Comparison of ENCODE assay signal across 16 cellular contexts in the genomic region with DNA sequence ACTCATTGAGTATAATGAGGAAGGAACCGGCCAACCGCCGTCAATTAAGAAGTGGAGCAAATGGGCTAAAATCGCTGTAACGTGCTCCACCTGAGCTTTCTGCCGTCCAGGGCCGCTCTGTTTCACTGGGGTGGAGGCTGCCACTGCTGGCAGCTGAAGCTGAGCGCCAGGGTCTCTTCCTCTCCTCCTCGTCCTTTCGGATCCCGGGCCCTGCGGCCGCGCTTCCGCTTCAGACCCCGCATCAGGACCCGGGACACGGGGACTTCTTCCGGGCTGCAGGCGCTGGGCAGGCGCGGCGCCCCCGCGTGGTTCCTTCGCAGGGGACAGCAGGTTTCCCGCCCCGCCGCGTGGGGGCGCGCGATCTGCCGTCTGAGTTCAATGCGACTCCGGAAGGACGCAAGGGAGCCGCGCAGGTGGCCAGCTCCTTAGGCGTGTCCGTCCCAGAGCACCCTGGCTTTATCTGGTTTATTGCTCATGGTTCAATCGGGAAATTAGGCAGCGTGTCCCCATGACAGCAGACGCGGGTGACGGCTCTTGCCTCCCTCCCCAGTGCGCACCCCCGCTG.
A peak's percentile ranks its signal among the peaks of the same experiment; 100 is the strongest.
DNase-seq lines count a peak whose midpoint lies in the region; ATAC-seq and TF ChIP-seq lines count a peak whose summit lies in the region.
"Had no signal": no experiment of that assay in that cellular context is flagged by ENCODE, and none has a peak within 500 bp of the region (broad histone marks: within the 10 kb centered on the region; RNA-seq: fewer than 3 reads in every experiment).

No MANE protein-coding gene starts in this region.

- H3K4me3 Mint-ChIP-seq in endothelial cell (ENCODE audit: unreplicated experiment), result no peak overlapping the region
- H3K4me3 Mint-ChIP-seq: CD4-positive, alpha-beta memory T cell had no signal

- H3K27ac ChIP-seq in heart right ventricle, result no peak overlapping the region
- no peak overlapping the region for H3K27ac ChIP-seq in iPS DF 6.9 (ENCODE audit: low read length)
- no peak overlapping the region for H3K27ac ChIP-seq in upper lobe of right lung
- H3K27ac ChIP-seq: A549, KMS-11 had no signal

- intact Hi-C loops in Right ventricle myocardium superior (cut with DNase I) (no loop called here), heart right ventricle (cut with DNase I) (no loop called here), upper lobe of right lung (cut with DNase I) (no loop called here)

- H3K9me3 ChIP-seq in heart right ventricle (peaks cover 0 to 22% (median 0%) of the 10 kb centered on the region in 11 donors), iPS DF 6.9 (ENCODE audit: control insufficient read depth, insufficient read depth, low read length) (no peaks in the 10 kb centered on the region), upper lobe of right lung (no peaks in the 10 kb centered on the region)
- H3K9me3 ChIP-seq: A549 had no signal

- H3K27me3 ChIP-seq in heart right ventricle (no peaks in the 10 kb centered on the region), iPS DF 6.9 (ENCODE audit: control insufficient read depth, insufficient read depth, low read length) (no peaks in the 10 kb centered on the region), upper lobe of right lung (no peaks in the 10 kb centered on the region)

- TF ChIP-seq CTCF in heart right ventricle (IDR thresholded peaks at IDR 0.05) (no peak), LNCaP clone FGC (IDR thresholded peaks at IDR 0.05; ENCODE audit: control insufficient read depth, extremely low read depth, insufficient read depth) (peak; percentile 44), upper lobe of right lung (IDR thresholded peaks at IDR 0.05) (no peak), endothelial cell (IDR thresholded peaks at IDR 0.05; ENCODE audit: unreplicated experiment) (no peak)

- H3K4me3 ChIP-seq in heart right ventricle (no peak overlapping the region), LNCaP clone FGC (ENCODE audit: low read depth, low read length) (no peak overlapping the region), iPS DF 6.9 (ENCODE audit: low read length) (no peak overlapping the region), upper lobe of right lung (no peak overlapping the region)
- H3K4me3 ChIP-seq: A549 had no signal

- H3K4me1 ChIP-seq in heart right ventricle (no peaks in the 10 kb centered on the region), iPS DF 6.9 (ENCODE audit: control insufficient read depth, insufficient read depth, low read length) (no peaks in the 10 kb centered on the region), upper lobe of right lung (no peaks in the 10 kb centered on the region)
- H3K4me1 ChIP-seq: A549 had no signal

- DNase-seq in Right ventricle myocardium superior (peak; percentile 42), heart right ventricle (no peak), LNCaP clone FGC (ENCODE audit: low read depth) (no peak), iPS DF 6.9 (ENCODE audit: low read depth, low spot score) (peak; percentile 11), upper lobe of right lung (no peak), medulla oblongata (ENCODE audit: extremely low spot score) (no peak), endothelial cell (ENCODE audit: low spot score) (no peak)
- no peak for DNase-seq in activated CD4-positive, alpha-beta T cell treated with anti-CD3 and anti-CD28 coated beads, Interleukin-2, amount 50 U/mL, for 4 hours
- DNase-seq: Calu3; CD4-positive, alpha-beta memory T cell; NCI-H1436; NCI-H2081; NCI-H2171 treated with DMSO at 0.1 percent for 48 hours had no signal

- no peaks in the 10 kb centered on the region for H3K27me3 Mint-ChIP-seq in endothelial cell (ENCODE audit: unreplicated experiment)
- H3K27me3 Mint-ChIP-seq: CD4-positive, alpha-beta memory T cell had no signal

- no peaks in the 10 kb centered on the region for H3K9me3 Mint-ChIP-seq in endothelial cell (ENCODE audit: unreplicated experiment)

- H3K4me1 Mint-ChIP-seq in endothelial cell (ENCODE audit: unreplicated experiment), result no peaks in the 10 kb centered on the region
- H3K4me1 Mint-ChIP-seq: CD4-positive, alpha-beta memory T cell had no signal

- 84 to 90% methylated on average over 48 of the region's 48 CpGs for WGBS in heart right ventricle, 2 donors
- WGBS in iPS DF 6.9 (ENCODE audit: insufficient coverage, insufficient read length), result no CpG with 5 or more reads among the region's 48 CpGs

- H3K27ac Mint-ChIP-seq in endothelial cell (ENCODE audit: unreplicated experiment), result no peak overlapping the region
- H3K27ac Mint-ChIP-seq: CD4-positive, alpha-beta memory T cell had no signal

- H3K36me3 ChIP-seq in heart right ventricle (no peaks in the 10 kb centered on the region), iPS DF 6.9 (ENCODE audit: control insufficient read depth, insufficient read depth, low read length) (no peaks in the 10 kb centered on the region), upper lobe of right lung (no peaks in the 10 kb centered on the region)

- ATAC-seq in Right ventricle myocardium superior (ENCODE audit: poor library complexity) (no peak), heart right ventricle (no peak), upper lobe of right lung (peak; percentile 17)
- ATAC-seq: A549, Panc1 had no signal

- no peaks in the 10 kb centered on the region for H3K36me3 Mint-ChIP-seq in endothelial cell (ENCODE audit: low read depth, unreplicated experiment)
- H3K36me3 Mint-ChIP-seq: CD4-positive, alpha-beta memory T cell had no signal

Comparison
In these comparisons a context has a peak if more than half of its experiments do, and no peak if none do; other contexts are left out.
1. DNase-seq: peak in Right ventricle myocardium superior (single experiment) and iPS DF 6.9 (single experiment); none in heart right ventricle (0 of 2), LNCaP clone FGC (single experiment), upper lobe of right lung (single experiment), medulla oblongata (single experiment), activated CD4-positive, alpha-beta T cell treated with anti-CD3 and anti-CD28 coated beads, Interleukin-2, amount 50 U/mL, for 4 hours (0 of 2) and endothelial cell (single experiment).